Comparison of ENCODE assay signal across 7 cellular contexts in the genomic region with DNA sequence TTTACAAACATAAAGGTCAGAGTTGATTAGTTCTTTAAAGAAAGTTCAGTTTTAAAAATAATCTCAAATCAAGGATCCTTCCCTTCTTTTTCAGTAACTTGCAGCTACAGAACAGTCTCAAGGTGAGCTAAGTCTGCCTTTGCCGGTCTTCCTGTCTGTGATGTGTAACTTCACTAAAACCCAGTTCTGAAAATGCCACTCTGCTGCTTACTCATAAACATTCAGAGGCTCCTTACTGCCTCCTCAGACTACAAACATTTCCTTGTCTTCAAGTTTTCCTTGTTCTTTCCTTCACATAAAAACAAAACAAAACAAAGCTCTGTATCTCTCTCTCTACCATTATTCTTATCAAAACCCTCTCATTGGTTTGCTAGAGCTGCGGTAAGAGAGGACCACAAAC.
"Had no signal": no experiment of that assay in that cellular context is flagged by ENCODE, and none has a peak within 500 bp of the region (broad histone marks: within the 10 kb centered on the region; RNA-seq: fewer than 3 reads in every experiment).

No MANE protein-coding gene starts in this region.

- DNase-seq: activated naive CD8-positive, alpha-beta T cell treated with anti-CD3 and anti-CD28 coated beads for 36 hours; brain microvascular endothelial cell; erythroblast; right cardiac atrium; stimulated activated CD4-positive, alpha-beta T cell treated with anti-CD3 and anti-CD28 coated beads, Interleukin-4, amount 100 ng/mL, for 24 hours; stimulated activated naive CD4-positive, alpha-beta T cell; tibial artery had no signal
